ENCODE assay signal across 1 cellular context in the genomic region with DNA sequence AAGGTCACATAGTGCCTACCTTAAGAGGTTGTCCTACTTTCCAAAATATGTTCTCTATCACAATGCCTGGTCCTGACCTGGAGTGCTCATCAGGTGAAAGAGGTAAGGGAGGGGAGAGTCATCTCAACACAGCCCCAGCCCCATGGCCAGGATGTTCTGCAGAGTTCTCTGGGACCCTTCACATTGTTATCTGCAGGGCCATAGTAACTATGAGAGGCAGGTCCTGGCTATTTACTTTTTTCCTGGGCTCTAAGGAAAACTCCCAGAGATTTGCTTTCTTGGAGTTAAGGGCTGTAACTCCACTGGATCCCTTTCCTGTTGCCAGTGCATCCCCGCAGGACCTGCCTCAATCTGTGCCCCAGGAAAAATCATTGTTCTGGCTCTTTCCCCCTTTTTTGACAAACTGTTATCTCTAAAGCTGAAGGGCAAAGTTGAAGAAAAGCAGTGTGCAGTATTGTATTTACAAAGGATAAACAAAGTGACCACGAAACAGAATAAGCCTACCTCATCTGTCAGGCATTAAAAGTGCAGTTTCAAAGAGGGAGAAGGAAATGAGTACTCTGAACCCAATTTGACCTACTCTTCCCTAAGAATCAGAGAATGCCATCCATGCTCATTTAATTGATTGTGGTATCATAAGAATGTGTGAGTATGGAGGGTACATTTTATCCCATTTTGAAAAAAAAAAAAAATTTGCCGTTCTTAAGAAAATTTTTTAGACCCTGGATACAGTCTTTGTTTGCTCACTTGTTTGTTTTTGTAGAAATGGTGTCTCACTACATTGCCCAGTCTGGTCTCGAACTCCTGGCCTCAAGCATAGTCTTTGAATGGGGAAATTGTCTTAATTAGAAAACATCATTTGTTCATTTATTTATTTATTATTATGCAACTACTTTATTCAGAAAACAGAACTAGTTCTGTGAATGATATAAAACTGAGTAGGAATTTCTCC.
TF ChIP-seq lines count a peak whose summit lies in the region.

No MANE protein-coding gene starts in this region.

TF ChIP-seq in HepG2, 621 proteins besides CTCF, POLR2A, EP300 and RAD21 (continues in another document):
- TF ChIP-seq HDAC2 (CRISPR knock-in tag; IDR thresholded peaks at IDR 0.05) (peak; percentile 65), CHD4 (IDR thresholded peaks at IDR 0.05; ENCODE audit: borderline replicate concordance, low read length) (peak; percentile 73; the same call in 1 of the 2 replicates), MED1 (CRISPR knock-in tag; IDR thresholded peaks at IDR 0.05) (peak; percentile 58), MEF2D (CRISPR knock-in tag; IDR thresholded peaks at IDR 0.05) (peak; percentile 54; the same call in 1 of the 2 replicates), ZMYM4 (CRISPR knock-in tag; IDR thresholded peaks at IDR 0.05) (peak; percentile 19; the same call in 1 of the 2 replicates), GABPA (IDR thresholded peaks at IDR 0.05; ENCODE audit: low read depth, low read length) (no peak), GABPA (CRISPR knock-in tag; IDR thresholded peaks at IDR 0.05; ENCODE audit: low read depth) (0 out of 2 replicates have a peak, but pooled peaks have one; percentile 12), AHDC1 (CRISPR knock-in tag; IDR thresholded peaks at IDR 0.05; ENCODE audit: borderline replicate concordance) (peak; percentile 84; the same call in 1 of the 2 replicates), ZNF331 (CRISPR knock-in tag; IDR thresholded peaks at IDR 0.05) (0 out of 2 replicates have a peak, but pooled peaks have one; percentile 14), SRSF9 (IDR thresholded peaks at IDR 0.05; ENCODE audit: borderline replicate concordance, insufficient read depth, low read depth, low read length, poor library complexity, severe bottlenecking) (no peak), SMC3 (IDR thresholded peaks at IDR 0.05; ENCODE audit: low read length) (peak; percentile 26; the same call in 1 of the 2 replicates), PAXIP1 (CRISPR knock-in tag; conservative IDR thresholded peaks at IDR 0.05) (peak; percentile 84), NFE2L2 (IDR thresholded peaks at IDR 0.05; ENCODE audit: low read length) (no peak), TCF7 (IDR thresholded peaks at IDR 0.05; ENCODE audit: low read depth) (0 out of 2 replicates have a peak, but pooled peaks have one; percentile 6), ZNF607 (CRISPR knock-in tag; IDR thresholded peaks at IDR 0.05; ENCODE audit: borderline replicate concordance) (no peak), ZNF333 (CRISPR knock-in tag; IDR thresholded peaks at IDR 0.05; ENCODE audit: borderline replicate concordance) (no peak), GFI1 (CRISPR knock-in tag; IDR thresholded peaks at IDR 0.05; ENCODE audit: borderline replicate concordance) (peak; percentile 92), SOX5 (CRISPR knock-in tag; IDR thresholded peaks at IDR 0.05; ENCODE audit: borderline replicate concordance) (peak; percentile 90), KLF16 (CRISPR knock-in tag; IDR thresholded peaks at IDR 0.05) (0 out of 4 replicates have a peak, but pooled peaks of 1 of the 2 experiments have one; percentile 44), SOX13 (IDR thresholded peaks at IDR 0.05) (peak; percentile 16; the same call in 1 of the 2 replicates), SOX13 (CRISPR knock-in tag; conservative IDR thresholded peaks at IDR 0.05 in 1 of 2, IDR thresholded peaks at IDR 0.05 in 1 of 2) (peak in 1 of 2 experiments; percentile 89; a peak in 2 of 4 replicates), FOXP1 (IDR thresholded peaks at IDR 0.05) (peak; percentile 54; the same call in 1 of the 2 replicates), FOXP1 (CRISPR knock-in tag; IDR thresholded peaks at IDR 0.05) (peak; percentile 81; the same call in 1 of the 2 replicates), ZNF670 (CRISPR knock-in tag; IDR thresholded peaks at IDR 0.05; ENCODE audit: borderline replicate concordance) (peak; percentile 66; the same call in 1 of the 2 replicates), ZNF792 (CRISPR knock-in tag; IDR thresholded peaks at IDR 0.05) (0 out of 2 replicates have a peak, but pooled peaks have one; percentile 58), IRF2 (CRISPR knock-in tag; IDR thresholded peaks at IDR 0.05) (peak; percentile 39; the same call in 1 of the 2 replicates), FOXA3 (CRISPR knock-in tag; IDR thresholded peaks at IDR 0.05) (peak; percentile 87), PHF21A (CRISPR knock-in tag; IDR thresholded peaks at IDR 0.05) (peak; percentile 68; the same call in 1 of the 2 replicates), GATAD1 (CRISPR knock-in tag; IDR thresholded peaks at IDR 0.05) (0 out of 2 replicates have a peak, but pooled peaks have one; percentile 25), ZNF678 (CRISPR knock-in tag; IDR thresholded peaks at IDR 0.05) (no peak), STAG1 (CRISPR knock-in tag; IDR thresholded peaks at IDR 0.05) (peak; percentile 37), TBX2 (CRISPR knock-in tag; IDR thresholded peaks at IDR 0.05; ENCODE audit: borderline replicate concordance) (peak; percentile 43; the same call in 1 of the 2 replicates), ZNF577 (CRISPR knock-in tag; IDR thresholded peaks at IDR 0.05; ENCODE audit: borderline replicate concordance, low read depth) (no peak)
- TF ChIP-seq, protein P1, sequence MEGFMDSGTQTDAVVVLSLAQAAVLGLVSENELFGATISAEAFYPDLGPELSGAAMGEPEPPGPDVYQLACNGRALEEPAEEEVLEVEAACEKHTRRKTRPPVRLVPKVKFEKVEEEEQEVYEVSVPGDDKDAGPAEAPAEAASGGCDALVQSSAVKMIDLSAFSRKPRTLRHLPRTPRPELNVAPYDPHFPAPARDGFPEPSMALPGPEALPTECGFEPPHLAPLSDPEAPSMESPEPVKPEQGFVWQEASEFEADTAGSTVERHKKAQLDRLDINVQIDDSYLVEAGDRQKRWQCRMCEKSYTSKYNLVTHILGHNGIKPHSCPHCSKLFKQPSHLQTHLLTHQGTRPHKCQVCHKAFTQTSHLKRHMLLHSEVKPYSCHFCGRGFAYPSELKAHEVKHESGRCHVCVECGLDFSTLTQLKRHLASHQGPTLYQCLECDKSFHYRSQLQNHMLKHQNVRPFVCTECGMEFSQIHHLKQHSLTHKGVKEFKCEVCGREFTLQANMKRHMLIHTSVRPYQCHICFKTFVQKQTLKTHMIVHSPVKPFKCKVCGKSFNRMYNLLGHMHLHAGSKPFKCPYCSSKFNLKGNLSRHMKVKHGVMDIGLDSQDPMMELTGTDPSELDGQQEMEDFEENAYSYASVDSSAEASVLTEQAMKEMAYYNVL (CRISPR knock-in tag; IDR thresholded peaks at IDR 0.05; ENCODE audit: borderline replicate concordance) = peak; percentile 69; the same call in 1 of the 2 replicates
- TF ChIP-seq, protein P2, sequence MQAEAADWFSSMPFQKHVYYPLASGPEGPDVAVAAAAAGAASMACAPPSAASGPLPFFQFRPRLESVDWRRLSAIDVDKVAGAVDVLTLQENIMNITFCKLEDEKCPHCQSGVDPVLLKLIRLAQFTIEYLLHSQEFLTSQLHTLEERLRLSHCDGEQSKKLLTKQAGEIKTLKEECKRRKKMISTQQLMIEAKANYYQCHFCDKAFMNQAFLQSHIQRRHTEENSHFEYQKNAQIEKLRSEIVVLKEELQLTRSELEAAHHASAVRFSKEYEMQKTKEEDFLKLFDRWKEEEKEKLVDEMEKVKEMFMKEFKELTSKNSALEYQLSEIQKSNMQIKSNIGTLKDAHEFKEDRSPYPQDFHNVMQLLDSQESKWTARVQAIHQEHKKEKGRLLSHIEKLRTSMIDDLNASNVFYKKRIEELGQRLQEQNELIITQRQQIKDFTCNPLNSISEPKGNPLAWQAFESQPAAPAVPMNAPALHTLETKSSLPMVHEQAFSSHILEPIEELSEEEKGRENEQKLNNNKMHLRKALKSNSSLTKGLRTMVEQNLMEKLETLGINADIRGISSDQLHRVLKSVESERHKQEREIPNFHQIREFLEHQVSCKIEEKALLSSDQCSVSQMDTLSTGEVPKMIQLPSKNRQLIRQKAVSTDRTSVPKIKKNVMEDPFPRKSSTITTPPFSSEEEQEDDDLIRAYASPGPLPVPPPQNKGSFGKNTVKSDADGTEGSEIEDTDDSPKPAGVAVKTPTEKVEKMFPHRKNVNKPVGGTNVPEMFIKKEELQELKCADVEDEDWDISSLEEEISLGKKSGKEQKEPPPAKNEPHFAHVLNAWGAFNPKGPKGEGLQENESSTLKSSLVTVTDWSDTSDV (CRISPR knock-in tag; IDR thresholded peaks at IDR 0.05) = no peak
- TF ChIP-seq, protein P3, sequence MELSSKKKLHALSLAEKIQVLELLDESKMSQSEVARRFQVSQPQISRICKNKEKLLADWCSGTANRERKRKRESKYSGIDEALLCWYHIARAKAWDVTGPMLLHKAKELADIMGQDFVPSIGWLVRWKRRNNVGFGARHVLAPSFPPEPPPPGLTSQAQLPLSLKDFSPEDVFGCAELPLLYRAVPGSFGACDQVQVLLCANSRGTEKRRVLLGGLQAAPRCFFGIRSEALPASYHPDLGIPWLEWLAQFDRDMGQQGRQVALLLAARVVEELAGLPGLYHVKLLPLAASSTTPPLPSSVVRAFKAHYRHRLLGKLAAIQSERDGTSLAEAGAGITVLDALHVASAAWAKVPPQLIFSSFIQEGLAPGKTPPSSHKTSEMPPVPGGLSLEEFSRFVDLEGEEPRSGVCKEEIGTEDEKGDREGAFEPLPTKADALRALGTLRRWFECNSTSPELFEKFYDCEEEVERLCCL (CRISPR knock-in tag; IDR thresholded peaks at IDR 0.05; ENCODE audit: borderline replicate concordance) = no peak
- TF ChIP-seq, protein P4, sequence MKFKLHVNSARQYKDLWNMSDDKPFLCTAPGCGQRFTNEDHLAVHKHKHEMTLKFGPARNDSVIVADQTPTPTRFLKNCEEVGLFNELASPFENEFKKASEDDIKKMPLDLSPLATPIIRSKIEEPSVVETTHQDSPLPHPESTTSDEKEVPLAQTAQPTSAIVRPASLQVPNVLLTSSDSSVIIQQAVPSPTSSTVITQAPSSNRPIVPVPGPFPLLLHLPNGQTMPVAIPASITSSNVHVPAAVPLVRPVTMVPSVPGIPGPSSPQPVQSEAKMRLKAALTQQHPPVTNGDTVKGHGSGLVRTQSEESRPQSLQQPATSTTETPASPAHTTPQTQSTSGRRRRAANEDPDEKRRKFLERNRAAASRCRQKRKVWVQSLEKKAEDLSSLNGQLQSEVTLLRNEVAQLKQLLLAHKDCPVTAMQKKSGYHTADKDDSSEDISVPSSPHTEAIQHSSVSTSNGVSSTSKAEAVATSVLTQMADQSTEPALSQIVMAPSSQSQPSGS (CRISPR knock-in tag; IDR thresholded peaks at IDR 0.05) = peak; percentile 37; the same call in 1 of the 2 replicates
- TF ChIP-seq, protein P5, sequence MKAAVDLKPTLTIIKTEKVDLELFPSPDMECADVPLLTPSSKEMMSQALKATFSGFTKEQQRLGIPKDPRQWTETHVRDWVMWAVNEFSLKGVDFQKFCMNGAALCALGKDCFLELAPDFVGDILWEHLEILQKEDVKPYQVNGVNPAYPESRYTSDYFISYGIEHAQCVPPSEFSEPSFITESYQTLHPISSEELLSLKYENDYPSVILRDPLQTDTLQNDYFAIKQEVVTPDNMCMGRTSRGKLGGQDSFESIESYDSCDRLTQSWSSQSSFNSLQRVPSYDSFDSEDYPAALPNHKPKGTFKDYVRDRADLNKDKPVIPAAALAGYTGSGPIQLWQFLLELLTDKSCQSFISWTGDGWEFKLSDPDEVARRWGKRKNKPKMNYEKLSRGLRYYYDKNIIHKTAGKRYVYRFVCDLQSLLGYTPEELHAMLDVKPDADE (CRISPR knock-in tag; IDR thresholded peaks at IDR 0.05) = no peak
